In the genomic region with DNA sequence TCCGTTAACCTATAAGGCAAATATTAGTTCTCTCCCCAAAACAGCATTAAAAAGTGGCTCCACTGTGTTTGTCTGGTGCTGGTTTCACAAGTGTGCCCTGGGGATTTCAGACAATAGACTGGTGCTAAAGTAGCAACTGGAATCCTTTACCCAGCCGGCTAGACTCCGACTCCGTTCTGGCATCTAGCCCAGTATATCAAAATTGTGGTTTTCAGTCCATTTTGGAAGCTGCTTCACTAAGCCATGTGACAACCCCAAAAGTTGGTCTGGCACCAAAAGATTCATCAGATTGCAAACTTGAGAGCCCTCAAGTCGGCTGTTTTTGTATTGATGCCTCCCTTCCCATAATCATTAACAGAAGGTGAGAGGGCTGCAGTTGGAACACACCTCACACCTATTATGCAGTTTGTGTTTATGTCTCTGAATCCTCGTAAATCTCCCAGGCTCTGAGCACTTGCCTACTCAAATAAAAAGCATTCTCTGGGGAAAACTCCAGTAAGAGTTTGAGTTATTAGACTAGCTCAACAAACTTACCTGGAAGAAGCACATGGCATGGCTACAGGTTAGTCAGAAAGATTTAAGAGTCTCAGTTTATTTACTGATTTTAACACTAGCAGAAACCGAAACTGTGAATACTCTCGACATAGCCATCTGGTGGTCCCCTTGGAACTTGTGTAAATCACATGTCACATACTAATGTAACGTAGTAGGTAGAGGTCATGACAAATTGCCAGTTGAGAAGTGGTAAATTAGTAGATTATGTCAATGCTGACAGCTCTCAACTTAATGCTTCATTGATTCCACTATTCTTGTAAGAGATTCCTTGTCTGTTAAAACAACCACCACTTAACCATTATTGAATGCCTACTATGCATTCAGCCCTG, we compare ENCODE assay signal across 8 cellular contexts. TPM values are rescaled to one million over a fixed set of nuclear protein-coding genes. Genes with fewer than 3 reads are reported as not detected.
A peak's percentile ranks its signal among the peaks of the same experiment; 100 is the strongest.
DNase-seq lines count a peak whose midpoint lies in the region; ATAC-seq and TF ChIP-seq lines count a peak whose summit lies in the region.

No MANE protein-coding gene starts in this region.

- no peak overlapping the region for H3K27ac Mint-ChIP-seq in activated T-helper 2 cell treated with anti-CD3 and anti-CD28 coated beads, Interferon-gamma antibody, Interleukin-2, Interleukin-4, amounts not matched to agents 10 μg/mL and 5 μg/mL and 100 μg/mL, durations not matched to agents 14 hours and 24 hours and 36 hours

- H3K4me3 Mint-ChIP-seq in activated T-helper 2 cell treated with anti-CD3 and anti-CD28 coated beads, Interferon-gamma antibody, Interleukin-2, Interleukin-4, amounts not matched to agents 10 μg/mL and 5 μg/mL and 100 μg/mL, durations not matched to agents 14 hours and 24 hours and 36 hours (ENCODE audit: low read depth) = no peak overlapping the region

- DNase-seq in NCI-H2196 (lab: John Stamatoyannopoulos, UW; ENCODE audit: unreplicated experiment) (peak; percentile 40), fibroblast of pulmonary artery (ENCODE audit: low read depth) (peak; percentile 69), Right ventricle myocardium superior (no peak), hippocampal formation (lab: John Stamatoyannopoulos, UW) (no peak)
- no peak for DNase-seq in activated T-helper 2 cell treated with anti-CD3 and anti-CD28 coated beads, Interferon-gamma antibody, Interleukin-2, Interleukin-4, amounts not matched to agents 10 μg/mL and 5 μg/mL and 100 μg/mL, durations not matched to agents 14 hours and 24 hours and 36 hours (ENCODE audit: low spot score)
- DNase-seq in activated naive CD4-positive, alpha-beta T cell treated with anti-CD3 and anti-CD28 coated beads, Interleukin-2, amount 50 U/mL, for 16 hours = no peak

- H3K36me3 Mint-ChIP-seq in activated T-helper 2 cell treated with anti-CD3 and anti-CD28 coated beads, Interferon-gamma antibody, Interleukin-2, Interleukin-4, amounts not matched to agents 10 μg/mL and 5 μg/mL and 100 μg/mL, durations not matched to agents 14 hours and 24 hours and 36 hours (ENCODE audit: low read depth) = no peaks in the 10 kb centered on the region

- intact Hi-C loops in activated T-helper 2 cell treated with anti-CD3 and anti-CD28 coated beads, Interferon-gamma antibody, Interleukin-2, Interleukin-4, amounts not matched to agents 10 μg/mL and 5 μg/mL and 100 μg/mL, durations not matched to agents 14 hours and 24 hours and 36 hours (cut with micrococcal nuclease) = no loop called here
- intact Hi-C loops in Right ventricle myocardium superior (cut with DNase I) = no loop called here

- no peak for TF ChIP-seq CTCF in fibroblast of pulmonary artery (IDR thresholded peaks at IDR 0.05; ENCODE audit: low read length, missing control alignments)

- H3K4me1 Mint-ChIP-seq in activated T-helper 2 cell treated with anti-CD3 and anti-CD28 coated beads, Interferon-gamma antibody, Interleukin-2, Interleukin-4, amounts not matched to agents 10 μg/mL and 5 μg/mL and 100 μg/mL, durations not matched to agents 14 hours and 24 hours and 36 hours (ENCODE audit: low read depth) = no peaks in the 10 kb centered on the region

- no peaks in the 10 kb centered on the region for H3K9me3 Mint-ChIP-seq in activated T-helper 2 cell treated with anti-CD3 and anti-CD28 coated beads, Interferon-gamma antibody, Interleukin-2, Interleukin-4, amounts not matched to agents 10 μg/mL and 5 μg/mL and 100 μg/mL, durations not matched to agents 14 hours and 24 hours and 36 hours

- peaks cover 23% of the 10 kb centered on the region for H3K27me3 Mint-ChIP-seq in activated T-helper 2 cell treated with anti-CD3 and anti-CD28 coated beads, Interferon-gamma antibody, Interleukin-2, Interleukin-4, amounts not matched to agents 10 μg/mL and 5 μg/mL and 100 μg/mL, durations not matched to agents 14 hours and 24 hours and 36 hours (ENCODE audit: low read depth)

- ATAC-seq in GM19023 (IDR thresholded peaks at IDR 0.05; ENCODE audit: unreplicated experiment) (peak; percentile 86), HG02981 (IDR thresholded peaks at IDR 0.05; ENCODE audit: unreplicated experiment) (peak; percentile 92), Right ventricle myocardium superior (ENCODE audit: poor library complexity) (no peak)

- no peak overlapping the region for H3K4me3 ChIP-seq in fibroblast of pulmonary artery (replicated peaks; ENCODE audit: low read depth, low read length)

RNA-seq across cellular contexts. Expression of a gene that starts 14.8 kb away (rescaled TPM):
- total RNA-seq in activated T-helper 2 cell treated with anti-CD3 and anti-CD28 coated beads, Interferon-gamma antibody, Interleukin-2, Interleukin-4, amounts not matched to agents 10 μg/mL and 5 μg/mL and 100 μg/mL, durations not matched to agents 14 hours and 24 hours and 36 hours = not detected in 2 replicates
- not detected for total RNA-seq in Right ventricle myocardium superior

Comparison
In these comparisons a context has a peak if more than half of its experiments do, and no peak if none do; other contexts are left out.
1. DNase-seq: peak in NCI-H2196 (single experiment) and fibroblast of pulmonary artery (single experiment); none in activated T-helper 2 cell treated with anti-CD3 and anti-CD28 coated beads, Interferon-gamma antibody, Interleukin-2, Interleukin-4, amounts not matched to agents 10 μg/mL and 5 μg/mL and 100 μg/mL, durations not matched to agents 14 hours and 24 hours and 36 hours (single experiment), Right ventricle myocardium superior (single experiment), hippocampal formation (0 of 2) and activated naive CD4-positive, alpha-beta T cell treated with anti-CD3 and anti-CD28 coated beads, Interleukin-2, amount 50 U/mL, for 16 hours (single experiment).